ENCODE assay signal across 19 cellular contexts in genomic region chr20:33635341-33635740, GRCh38. TPM values are rescaled to one million over a fixed set of nuclear protein-coding genes. Genes with fewer than 3 reads are reported as not detected.
"Had no signal": no experiment of that assay in that cellular context is flagged by ENCODE, and none has a peak within 500 bp of the region (broad histone marks: within the 10 kb centered on the region; RNA-seq: fewer than 3 reads in every experiment).

No MANE protein-coding gene starts in this region.

- ATAC-seq: esophagus mucosa; heart right ventricle; lower lobe of right lung; natural killer cell treated with Interleukin-12 subunit alpha and Interleukin-12 subunit beta and Interleukin-15 and Interleukin-18, amount 100 ng/mL, for 72 hours; right cardiac atrium had no signal

- H3K27ac Mint-ChIP-seq: memory B cell; natural killer cell treated with Interleukin-12 subunit alpha and Interleukin-12 subunit beta and Interleukin-15 and Interleukin-18, amount 100 ng/mL, for 72 hours; neural progenitor cell; type B pancreatic cell had no signal

- H3K27me3 Mint-ChIP-seq: memory B cell; natural killer cell treated with Interleukin-12 subunit alpha and Interleukin-12 subunit beta and Interleukin-15 and Interleukin-18, amount 100 ng/mL, for 72 hours; type B pancreatic cell had no signal

- H3K4me1 Mint-ChIP-seq: memory B cell, neural progenitor cell had no signal

- DNase-seq: cortex of kidney; effector memory CD4-positive, alpha-beta T cell; heart right ventricle; islet precursor cell; left ventricle myocardium inferior; lower lobe of right lung; midbrain; nucleus accumbens; ovary; right cardiac atrium; small intestine; stimulated activated CD4-positive, alpha-beta T cell treated with anti-CD3 and anti-CD28 coated beads, Interleukin-12 subunit alpha, Interleukin-12 subunit beta, amount 100 ng/mL, for 4 hours; stimulated activated naive CD4-positive, alpha-beta T cell treated with Interleukin-2 at 50 U/mL for 16 hours had no signal

- H3K4me3 Mint-ChIP-seq: memory B cell; natural killer cell treated with Interleukin-12 subunit alpha and Interleukin-12 subunit beta and Interleukin-15 and Interleukin-18, amount 100 ng/mL, for 72 hours; neural progenitor cell; type B pancreatic cell had no signal

- H3K9me3 Mint-ChIP-seq: memory B cell; natural killer cell treated with Interleukin-12 subunit alpha and Interleukin-12 subunit beta and Interleukin-15 and Interleukin-18, amount 100 ng/mL, for 72 hours; neural progenitor cell; type B pancreatic cell had no signal

RNA-seq across cellular contexts. Expression of gene C20orf144, which starts 26.8 kb away (rescaled TPM):
- total RNA-seq: esophagus mucosa, heart right ventricle, left ventricle myocardium inferior, lower lobe of right lung, posterior vena cava, right cardiac atrium had no signal
